In the genomic region with DNA sequence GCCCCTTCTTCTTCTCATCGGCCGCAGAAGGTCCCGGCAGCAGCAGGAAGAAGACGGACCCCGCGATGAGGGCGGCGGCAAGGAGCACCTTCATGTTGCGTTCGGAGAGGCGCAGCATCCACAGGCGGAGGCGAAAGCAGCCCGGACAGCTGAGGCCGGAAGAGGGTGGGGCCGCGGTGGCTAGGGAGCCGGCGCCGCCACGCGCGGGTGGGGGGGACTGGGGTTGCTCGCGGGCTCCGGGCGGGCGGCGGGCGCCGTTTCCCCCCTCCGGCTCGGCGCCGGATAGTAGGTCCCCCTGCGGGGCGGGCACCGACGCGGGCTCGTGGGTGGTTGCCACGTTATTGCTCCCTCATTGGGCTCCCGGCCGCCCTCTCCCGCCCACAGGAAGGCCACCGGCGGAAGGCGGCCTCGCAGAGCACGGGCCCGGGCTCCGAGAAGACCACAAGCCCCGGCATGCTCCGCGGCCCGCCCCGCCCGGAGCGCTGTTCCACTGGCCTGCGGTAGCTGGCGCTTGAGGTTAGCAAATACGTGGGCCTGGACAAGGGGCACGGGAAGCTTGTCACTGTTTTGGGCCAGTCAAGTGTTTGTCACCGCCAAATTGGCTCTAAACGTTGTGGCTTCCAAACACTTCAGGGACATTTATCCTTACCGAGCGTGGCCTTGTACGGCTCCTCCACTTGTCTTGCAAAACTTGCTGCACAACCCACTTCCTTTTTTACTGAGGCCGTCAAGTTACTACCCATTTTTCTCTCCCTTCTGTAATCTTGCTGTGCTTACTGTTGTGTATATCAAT, we compare ENCODE assay signal across 1 cellular context.
TF ChIP-seq lines count a peak whose summit lies in the region.

Gene PPIB, minus strand, starts transcription at position 154 of the 793 bp plus-strand sequence. Its CDS starts 36 bp downstream, at position 118.

TF ChIP-seq in HepG2, 621 proteins besides CTCF, POLR2A, EP300 and RAD21 (continued from another document and continues in another):
- TF ChIP-seq, protein P1, sequence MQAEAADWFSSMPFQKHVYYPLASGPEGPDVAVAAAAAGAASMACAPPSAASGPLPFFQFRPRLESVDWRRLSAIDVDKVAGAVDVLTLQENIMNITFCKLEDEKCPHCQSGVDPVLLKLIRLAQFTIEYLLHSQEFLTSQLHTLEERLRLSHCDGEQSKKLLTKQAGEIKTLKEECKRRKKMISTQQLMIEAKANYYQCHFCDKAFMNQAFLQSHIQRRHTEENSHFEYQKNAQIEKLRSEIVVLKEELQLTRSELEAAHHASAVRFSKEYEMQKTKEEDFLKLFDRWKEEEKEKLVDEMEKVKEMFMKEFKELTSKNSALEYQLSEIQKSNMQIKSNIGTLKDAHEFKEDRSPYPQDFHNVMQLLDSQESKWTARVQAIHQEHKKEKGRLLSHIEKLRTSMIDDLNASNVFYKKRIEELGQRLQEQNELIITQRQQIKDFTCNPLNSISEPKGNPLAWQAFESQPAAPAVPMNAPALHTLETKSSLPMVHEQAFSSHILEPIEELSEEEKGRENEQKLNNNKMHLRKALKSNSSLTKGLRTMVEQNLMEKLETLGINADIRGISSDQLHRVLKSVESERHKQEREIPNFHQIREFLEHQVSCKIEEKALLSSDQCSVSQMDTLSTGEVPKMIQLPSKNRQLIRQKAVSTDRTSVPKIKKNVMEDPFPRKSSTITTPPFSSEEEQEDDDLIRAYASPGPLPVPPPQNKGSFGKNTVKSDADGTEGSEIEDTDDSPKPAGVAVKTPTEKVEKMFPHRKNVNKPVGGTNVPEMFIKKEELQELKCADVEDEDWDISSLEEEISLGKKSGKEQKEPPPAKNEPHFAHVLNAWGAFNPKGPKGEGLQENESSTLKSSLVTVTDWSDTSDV (CRISPR knock-in tag; IDR thresholded peaks at IDR 0.05) = 0 out of 2 replicates have a peak, but pooled peaks have one; percentile 65
- TF ChIP-seq ZNF839 (CRISPR knock-in tag; IDR thresholded peaks at IDR 0.05; ENCODE audit: borderline replicate concordance) (no peak), FOXP4 (CRISPR knock-in tag; IDR thresholded peaks at IDR 0.05) (no peak), ZNF639 (CRISPR knock-in tag; conservative IDR thresholded peaks at IDR 0.05) (peak; percentile 72; the same call in 1 of the 2 replicates), MZF1 (CRISPR knock-in tag; IDR thresholded peaks at IDR 0.05; ENCODE audit: borderline replicate concordance) (no peak), RFXANK (CRISPR knock-in tag; IDR thresholded peaks at IDR 0.05) (no peak), ZNF180 (CRISPR knock-in tag; IDR thresholded peaks at IDR 0.05; ENCODE audit: borderline replicate concordance, low read depth) (no peak), PREB (CRISPR knock-in tag; IDR thresholded peaks at IDR 0.05) (no peak), RFX1 (IDR thresholded peaks at IDR 0.05) (no peak), CBFB (CRISPR knock-in tag; IDR thresholded peaks at IDR 0.05) (0 out of 2 replicates have a peak, but pooled peaks have one; percentile 14), SIN3A (IDR thresholded peaks at IDR 0.05; ENCODE audit: borderline replicate concordance, low read depth, low read length) (peak; percentile 80; the same call in 1 of the 2 replicates), ZNF468 (CRISPR knock-in tag; IDR thresholded peaks at IDR 0.05) (no peak), ZFP62 (CRISPR knock-in tag; IDR thresholded peaks at IDR 0.05) (no peak), JUN (CRISPR knock-in tag; IDR thresholded peaks at IDR 0.05) (0 out of 2 replicates have a peak, but pooled peaks have one; percentile 36), HBP1 (CRISPR knock-in tag; IDR thresholded peaks at IDR 0.05; ENCODE audit: low read depth) (peak; percentile 45; the same call in 1 of the 2 replicates), ATF1 (CRISPR knock-in tag; IDR thresholded peaks at IDR 0.05) (peak; percentile 52; the same call in 1 of the 2 replicates), GTF2F1 (IDR thresholded peaks at IDR 0.05; ENCODE audit: low read length) (no peak), CREB1 (IDR thresholded peaks at IDR 0.05) (peak; percentile 74), CREB1 (CRISPR knock-in tag; IDR thresholded peaks at IDR 0.05) (0 out of 2 replicates have a peak, but pooled peaks have one; percentile 30), ZBTB39 (CRISPR knock-in tag; IDR thresholded peaks at IDR 0.05) (no peak), ATF7 (IDR thresholded peaks at IDR 0.05) (no peak), ATF7 (CRISPR knock-in tag; IDR thresholded peaks at IDR 0.05) (no peak), DR1 (CRISPR knock-in tag; IDR thresholded peaks at IDR 0.05) (peak; percentile 82; the same call in 1 of the 2 replicates), XRCC5 (optimal IDR thresholded peaks at IDR 0.05; ENCODE audit: low read length) (no peak), ZNF138 (CRISPR knock-in tag; IDR thresholded peaks at IDR 0.05; ENCODE audit: low read depth) (no peak), ZNF24 (IDR thresholded peaks at IDR 0.05) (no peak), TFDP2 (CRISPR knock-in tag; IDR thresholded peaks at IDR 0.05) (peak; percentile 70), RBM39 (IDR thresholded peaks at IDR 0.05; ENCODE audit: low read depth, low read length, poor library complexity, severe bottlenecking) (peak; percentile 83)
- TF ChIP-seq, protein P2, sequence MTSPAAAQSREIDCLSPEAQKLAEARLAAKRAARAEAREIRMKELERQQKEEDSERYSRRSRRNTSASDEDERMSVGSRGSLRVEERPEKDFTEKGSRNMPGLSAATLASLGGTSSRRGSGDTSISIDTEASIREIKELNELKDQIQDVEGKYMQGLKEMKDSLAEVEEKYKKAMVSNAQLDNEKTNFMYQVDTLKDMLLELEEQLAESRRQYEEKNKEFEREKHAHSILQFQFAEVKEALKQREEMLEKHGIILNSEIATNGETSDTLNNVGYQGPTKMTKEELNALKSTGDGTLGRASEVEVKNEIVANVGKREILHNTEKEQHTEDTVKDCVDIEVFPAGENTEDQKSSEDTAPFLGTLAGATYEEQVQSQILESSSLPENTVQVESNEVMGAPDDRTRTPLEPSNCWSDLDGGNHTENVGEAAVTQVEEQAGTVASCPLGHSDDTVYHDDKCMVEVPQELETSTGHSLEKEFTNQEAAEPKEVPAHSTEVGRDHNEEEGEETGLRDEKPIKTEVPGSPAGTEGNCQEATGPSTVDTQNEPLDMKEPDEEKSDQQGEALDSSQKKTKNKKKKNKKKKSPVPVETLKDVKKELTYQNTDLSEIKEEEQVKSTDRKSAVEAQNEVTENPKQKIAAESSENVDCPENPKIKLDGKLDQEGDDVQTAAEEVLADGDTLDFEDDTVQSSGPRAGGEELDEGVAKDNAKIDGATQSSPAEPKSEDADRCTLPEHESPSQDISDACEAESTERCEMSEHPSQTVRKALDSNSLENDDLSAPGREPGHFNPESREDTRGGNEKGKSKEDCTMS (CRISPR knock-in tag; conservative IDR thresholded peaks at IDR 0.05) = no peak
- TF ChIP-seq, protein P3, sequence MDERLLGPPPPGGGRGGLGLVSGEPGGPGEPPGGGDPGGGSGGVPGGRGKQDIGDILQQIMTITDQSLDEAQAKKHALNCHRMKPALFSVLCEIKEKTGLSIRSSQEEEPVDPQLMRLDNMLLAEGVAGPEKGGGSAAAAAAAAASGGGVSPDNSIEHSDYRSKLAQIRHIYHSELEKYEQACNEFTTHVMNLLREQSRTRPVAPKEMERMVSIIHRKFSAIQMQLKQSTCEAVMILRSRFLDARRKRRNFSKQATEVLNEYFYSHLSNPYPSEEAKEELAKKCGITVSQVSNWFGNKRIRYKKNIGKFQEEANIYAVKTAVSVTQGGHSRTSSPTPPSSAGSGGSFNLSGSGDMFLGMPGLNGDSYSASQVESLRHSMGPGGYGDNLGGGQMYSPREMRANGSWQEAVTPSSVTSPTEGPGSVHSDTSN (CRISPR knock-in tag; IDR thresholded peaks at IDR 0.05) = no peak
- TF ChIP-seq, protein P4, sequence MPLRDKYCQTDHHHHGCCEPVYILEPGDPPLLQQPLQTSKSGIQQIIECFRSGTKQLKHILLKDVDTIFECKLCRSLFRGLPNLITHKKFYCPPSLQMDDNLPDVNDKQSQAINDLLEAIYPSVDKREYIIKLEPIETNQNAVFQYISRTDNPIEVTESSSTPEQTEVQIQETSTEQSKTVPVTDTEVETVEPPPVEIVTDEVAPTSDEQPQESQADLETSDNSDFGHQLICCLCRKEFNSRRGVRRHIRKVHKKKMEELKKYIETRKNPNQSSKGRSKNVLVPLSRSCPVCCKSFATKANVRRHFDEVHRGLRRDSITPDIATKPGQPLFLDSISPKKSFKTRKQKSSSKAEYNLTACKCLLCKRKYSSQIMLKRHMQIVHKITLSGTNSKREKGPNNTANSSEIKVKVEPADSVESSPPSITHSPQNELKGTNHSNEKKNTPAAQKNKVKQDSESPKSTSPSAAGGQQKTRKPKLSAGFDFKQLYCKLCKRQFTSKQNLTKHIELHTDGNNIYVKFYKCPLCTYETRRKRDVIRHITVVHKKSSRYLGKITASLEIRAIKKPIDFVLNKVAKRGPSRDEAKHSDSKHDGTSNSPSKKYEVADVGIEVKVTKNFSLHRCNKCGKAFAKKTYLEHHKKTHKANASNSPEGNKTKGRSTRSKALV (CRISPR knock-in tag; IDR thresholded peaks at IDR 0.05) = no peak
